Comparison of ENCODE assay signal across 1 cellular context in the genomic region with DNA sequence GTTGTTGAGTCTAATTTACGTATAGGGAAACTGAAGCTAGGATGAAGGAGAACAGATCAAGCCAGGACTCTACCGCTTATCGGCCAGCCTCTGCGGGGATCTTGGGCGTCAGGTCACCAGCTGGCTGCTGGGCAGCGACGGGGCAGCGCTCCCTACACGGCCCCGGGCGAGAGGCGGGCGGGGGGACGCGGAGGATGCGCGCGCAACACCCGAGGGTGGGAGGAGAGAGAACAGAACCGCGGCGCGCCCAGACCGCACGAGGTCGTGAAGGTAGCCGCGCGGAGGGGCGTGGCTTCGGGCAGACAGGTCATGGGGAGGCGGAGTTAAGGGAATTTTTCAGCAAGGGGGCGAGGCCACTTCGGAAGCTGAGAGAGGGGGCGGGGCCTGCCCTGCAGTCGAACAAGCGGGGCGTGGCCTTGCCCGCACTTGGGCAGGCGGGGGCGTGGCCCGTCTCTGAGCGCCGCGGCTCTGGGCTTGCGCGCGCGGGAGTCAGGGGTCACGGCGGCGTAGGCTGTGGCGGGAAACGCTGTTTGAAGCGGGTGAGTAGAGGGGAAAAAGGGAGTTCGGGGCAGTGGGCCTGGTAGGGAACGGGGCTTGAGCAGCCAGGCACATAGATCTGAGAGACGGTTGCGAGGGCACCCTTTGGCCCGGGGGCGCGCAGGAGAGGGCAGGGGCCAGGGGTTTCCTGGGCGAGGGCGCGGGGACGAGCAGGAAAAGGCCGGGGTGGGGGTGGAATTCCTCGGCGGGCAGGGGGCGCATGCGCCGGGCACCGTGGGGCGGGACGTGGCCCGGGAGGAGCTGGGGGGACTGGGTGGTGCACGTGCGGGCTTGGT.
A peak's percentile ranks its signal among the peaks of the same experiment; 100 is the strongest.
TF ChIP-seq lines count a peak whose summit lies in the region.

A gene (plus strand): TSS at position 496 of the 833 bp plus-strand sequence. CDS start 14,505 bp downstream, outside the sequence.

TF ChIP-seq in HepG2, 621 proteins besides CTCF, POLR2A, EP300 and RAD21 (continued from another document and continues in another):
- TF ChIP-seq, protein P1, sequence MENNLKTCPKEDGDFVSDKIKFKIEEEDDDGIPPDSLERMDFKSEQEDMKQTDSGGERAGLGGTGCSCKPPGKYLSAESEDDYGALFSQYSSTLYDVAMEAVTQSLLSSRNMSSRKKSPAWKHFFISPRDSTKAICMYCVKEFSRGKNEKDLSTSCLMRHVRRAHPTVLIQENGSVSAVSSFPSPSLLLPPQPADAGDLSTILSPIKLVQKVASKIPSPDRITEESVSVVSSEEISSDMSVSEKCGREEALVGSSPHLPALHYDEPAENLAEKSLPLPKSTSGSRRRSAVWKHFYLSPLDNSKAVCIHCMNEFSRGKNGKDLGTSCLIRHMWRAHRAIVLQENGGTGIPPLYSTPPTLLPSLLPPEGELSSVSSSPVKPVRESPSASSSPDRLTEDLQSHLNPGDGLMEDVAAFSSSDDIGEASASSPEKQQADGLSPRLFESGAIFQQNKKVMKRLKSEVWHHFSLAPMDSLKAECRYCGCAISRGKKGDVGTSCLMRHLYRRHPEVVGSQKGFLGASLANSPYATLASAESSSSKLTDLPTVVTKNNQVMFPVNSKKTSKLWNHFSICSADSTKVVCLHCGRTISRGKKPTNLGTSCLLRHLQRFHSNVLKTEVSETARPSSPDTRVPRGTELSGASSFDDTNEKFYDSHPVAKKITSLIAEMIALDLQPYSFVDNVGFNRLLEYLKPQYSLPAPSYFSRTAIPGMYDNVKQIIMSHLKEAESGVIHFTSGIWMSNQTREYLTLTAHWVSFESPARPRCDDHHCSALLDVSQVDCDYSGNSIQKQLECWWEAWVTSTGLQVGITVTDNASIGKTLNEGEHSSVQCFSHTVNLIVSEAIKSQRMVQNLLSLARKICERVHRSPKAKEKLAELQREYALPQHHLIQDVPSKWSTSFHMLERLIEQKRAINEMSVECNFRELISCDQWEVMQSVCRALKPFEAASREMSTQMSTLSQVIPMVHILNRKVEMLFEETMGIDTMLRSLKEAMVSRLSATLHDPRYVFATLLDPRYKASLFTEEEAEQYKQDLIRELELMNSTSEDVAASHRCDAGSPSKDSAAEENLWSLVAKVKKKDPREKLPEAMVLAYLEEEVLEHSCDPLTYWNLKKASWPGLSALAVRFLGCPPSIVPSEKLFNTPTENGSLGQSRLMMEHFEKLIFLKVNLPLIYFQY (CRISPR knock-in tag; IDR thresholded peaks at IDR 0.05; ENCODE audit: borderline replicate concordance) = peak; percentile 10; the same call in 1 of the 2 replicates
- TF ChIP-seq MED13 (CRISPR knock-in tag; IDR thresholded peaks at IDR 0.05) (peak; percentile 73; the same call in 1 of the 2 replicates), CCDC6 (CRISPR knock-in tag; IDR thresholded peaks at IDR 0.05) (0 out of 2 replicates have a peak, but pooled peaks have one; percentile 64), SUZ12 (IDR thresholded peaks at IDR 0.05; ENCODE audit: low read depth, low read length) (no peak), CBFB (CRISPR knock-in tag; IDR thresholded peaks at IDR 0.05) (peak; percentile 61; the same call in 1 of the 2 replicates), ZIK1 (CRISPR knock-in tag; IDR thresholded peaks at IDR 0.05; ENCODE audit: borderline replicate concordance, low read depth) (0 out of 2 replicates have a peak, but pooled peaks have one; percentile 38), ZNF761 (CRISPR knock-in tag; conservative IDR thresholded peaks at IDR 0.05) (0 out of 2 replicates have a peak, but pooled peaks have one; percentile 69), SRF (IDR thresholded peaks at IDR 0.05; ENCODE audit: low read depth, low read length) (peak; percentile 88), CREB1 (IDR thresholded peaks at IDR 0.05) (peak; percentile 60; the same call in 1 of the 2 replicates), CREB1 (CRISPR knock-in tag; IDR thresholded peaks at IDR 0.05) (no peak), ZNF354B (CRISPR knock-in tag; IDR thresholded peaks at IDR 0.05) (no peak), SP4 (CRISPR knock-in tag; IDR thresholded peaks at IDR 0.05) (peak; percentile 97), NFKB2 (CRISPR knock-in tag; IDR thresholded peaks at IDR 0.05; ENCODE audit: borderline replicate concordance) (peak; percentile 64; the same call in 1 of the 2 replicates), FOXJ3 (CRISPR knock-in tag; IDR thresholded peaks at IDR 0.05; ENCODE audit: borderline replicate concordance) (no peak), HDAC1 (CRISPR knock-in tag; IDR thresholded peaks at IDR 0.05) (peak; percentile 90), KAT7 (CRISPR knock-in tag; IDR thresholded peaks at IDR 0.05; ENCODE audit: borderline replicate concordance) (no peak), CBX1 (IDR thresholded peaks at IDR 0.05; ENCODE audit: low read depth) (peak; percentile 13), ZBTB20 (CRISPR knock-in tag; IDR thresholded peaks at IDR 0.05; ENCODE audit: borderline replicate concordance, low read depth) (peak; percentile 37; the same call in 1 of the 2 replicates), SP2 (CRISPR knock-in tag; IDR thresholded peaks at IDR 0.05) (peak; percentile 35; the same call in 1 of the 2 replicates), ZFP36L1 (CRISPR knock-in tag; IDR thresholded peaks at IDR 0.05) (peak; percentile 80; the same call in 1 of the 2 replicates), FOXP1 (IDR thresholded peaks at IDR 0.05) (no peak), FOXP1 (CRISPR knock-in tag; IDR thresholded peaks at IDR 0.05) (no peak), FOXA3 (CRISPR knock-in tag; IDR thresholded peaks at IDR 0.05) (peak; percentile 32; the same call in 1 of the 2 replicates), SMAD3 (CRISPR knock-in tag; IDR thresholded peaks at IDR 0.05) (no peak), ZMYM4 (CRISPR knock-in tag; IDR thresholded peaks at IDR 0.05) (peak; percentile 13; the same call in 1 of the 2 replicates), ZSCAN21 (CRISPR knock-in tag; IDR thresholded peaks at IDR 0.05; ENCODE audit: borderline replicate concordance) (peak; percentile 45; the same call in 1 of the 2 replicates), PCBP1 (IDR thresholded peaks at IDR 0.05; ENCODE audit: borderline replicate concordance, low read depth, low read length) (0 out of 2 replicates have a peak, but pooled peaks have one; percentile 71), ZNF264 (CRISPR knock-in tag; IDR thresholded peaks at IDR 0.05) (0 out of 2 replicates have a peak, but pooled peaks have one; percentile 47), HOXD1 (CRISPR knock-in tag; IDR thresholded peaks at IDR 0.05) (0 out of 2 replicates have a peak, but pooled peaks have one; percentile 31)
- TF ChIP-seq, protein P2, sequence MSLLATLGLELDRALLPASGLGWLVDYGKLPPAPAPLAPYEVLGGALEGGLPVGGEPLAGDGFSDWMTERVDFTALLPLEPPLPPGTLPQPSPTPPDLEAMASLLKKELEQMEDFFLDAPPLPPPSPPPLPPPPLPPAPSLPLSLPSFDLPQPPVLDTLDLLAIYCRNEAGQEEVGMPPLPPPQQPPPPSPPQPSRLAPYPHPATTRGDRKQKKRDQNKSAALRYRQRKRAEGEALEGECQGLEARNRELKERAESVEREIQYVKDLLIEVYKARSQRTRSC (CRISPR knock-in tag; IDR thresholded peaks at IDR 0.05; ENCODE audit: low read depth) = 0 out of 2 replicates have a peak, but pooled peaks have one; percentile 43
- TF ChIP-seq, protein P3, sequence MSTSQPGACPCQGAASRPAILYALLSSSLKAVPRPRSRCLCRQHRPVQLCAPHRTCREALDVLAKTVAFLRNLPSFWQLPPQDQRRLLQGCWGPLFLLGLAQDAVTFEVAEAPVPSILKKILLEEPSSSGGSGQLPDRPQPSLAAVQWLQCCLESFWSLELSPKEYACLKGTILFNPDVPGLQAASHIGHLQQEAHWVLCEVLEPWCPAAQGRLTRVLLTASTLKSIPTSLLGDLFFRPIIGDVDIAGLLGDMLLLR (CRISPR knock-in tag; IDR thresholded peaks at IDR 0.05) = no peak
- TF ChIP-seq, protein P4, sequence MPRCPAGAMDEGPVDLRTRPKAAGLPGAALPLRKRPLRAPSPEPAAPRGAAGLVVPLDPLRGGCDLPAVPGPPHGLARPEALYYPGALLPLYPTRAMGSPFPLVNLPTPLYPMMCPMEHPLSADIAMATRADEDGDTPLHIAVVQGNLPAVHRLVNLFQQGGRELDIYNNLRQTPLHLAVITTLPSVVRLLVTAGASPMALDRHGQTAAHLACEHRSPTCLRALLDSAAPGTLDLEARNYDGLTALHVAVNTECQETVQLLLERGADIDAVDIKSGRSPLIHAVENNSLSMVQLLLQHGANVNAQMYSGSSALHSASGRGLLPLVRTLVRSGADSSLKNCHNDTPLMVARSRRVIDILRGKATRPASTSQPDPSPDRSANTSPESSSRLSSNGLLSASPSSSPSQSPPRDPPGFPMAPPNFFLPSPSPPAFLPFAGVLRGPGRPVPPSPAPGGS (CRISPR knock-in tag; IDR thresholded peaks at IDR 0.05) = peak; percentile 91; the same call in 1 of the 2 replicates
- TF ChIP-seq, protein P5, sequence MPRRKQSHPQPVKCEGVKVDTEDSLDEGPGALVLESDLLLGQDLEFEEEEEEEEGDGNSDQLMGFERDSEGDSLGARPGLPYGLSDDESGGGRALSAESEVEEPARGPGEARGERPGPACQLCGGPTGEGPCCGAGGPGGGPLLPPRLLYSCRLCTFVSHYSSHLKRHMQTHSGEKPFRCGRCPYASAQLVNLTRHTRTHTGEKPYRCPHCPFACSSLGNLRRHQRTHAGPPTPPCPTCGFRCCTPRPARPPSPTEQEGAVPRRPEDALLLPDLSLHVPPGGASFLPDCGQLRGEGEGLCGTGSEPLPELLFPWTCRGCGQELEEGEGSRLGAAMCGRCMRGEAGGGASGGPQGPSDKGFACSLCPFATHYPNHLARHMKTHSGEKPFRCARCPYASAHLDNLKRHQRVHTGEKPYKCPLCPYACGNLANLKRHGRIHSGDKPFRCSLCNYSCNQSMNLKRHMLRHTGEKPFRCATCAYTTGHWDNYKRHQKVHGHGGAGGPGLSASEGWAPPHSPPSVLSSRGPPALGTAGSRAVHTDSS (CRISPR knock-in tag; conservative IDR thresholded peaks at IDR 0.05) = no peak
- TF ChIP-seq, protein P6, sequence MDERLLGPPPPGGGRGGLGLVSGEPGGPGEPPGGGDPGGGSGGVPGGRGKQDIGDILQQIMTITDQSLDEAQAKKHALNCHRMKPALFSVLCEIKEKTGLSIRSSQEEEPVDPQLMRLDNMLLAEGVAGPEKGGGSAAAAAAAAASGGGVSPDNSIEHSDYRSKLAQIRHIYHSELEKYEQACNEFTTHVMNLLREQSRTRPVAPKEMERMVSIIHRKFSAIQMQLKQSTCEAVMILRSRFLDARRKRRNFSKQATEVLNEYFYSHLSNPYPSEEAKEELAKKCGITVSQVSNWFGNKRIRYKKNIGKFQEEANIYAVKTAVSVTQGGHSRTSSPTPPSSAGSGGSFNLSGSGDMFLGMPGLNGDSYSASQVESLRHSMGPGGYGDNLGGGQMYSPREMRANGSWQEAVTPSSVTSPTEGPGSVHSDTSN (CRISPR knock-in tag; IDR thresholded peaks at IDR 0.05) = no peak
- TF ChIP-seq, protein P7, sequence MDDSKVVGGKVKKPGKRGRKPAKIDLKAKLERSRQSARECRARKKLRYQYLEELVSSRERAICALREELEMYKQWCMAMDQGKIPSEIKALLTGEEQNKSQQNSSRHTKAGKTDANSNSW (CRISPR knock-in tag; IDR thresholded peaks at IDR 0.05; ENCODE audit: borderline replicate concordance) = peak; percentile 78; the same call in 1 of the 2 replicates
- TF ChIP-seq, protein P8, sequence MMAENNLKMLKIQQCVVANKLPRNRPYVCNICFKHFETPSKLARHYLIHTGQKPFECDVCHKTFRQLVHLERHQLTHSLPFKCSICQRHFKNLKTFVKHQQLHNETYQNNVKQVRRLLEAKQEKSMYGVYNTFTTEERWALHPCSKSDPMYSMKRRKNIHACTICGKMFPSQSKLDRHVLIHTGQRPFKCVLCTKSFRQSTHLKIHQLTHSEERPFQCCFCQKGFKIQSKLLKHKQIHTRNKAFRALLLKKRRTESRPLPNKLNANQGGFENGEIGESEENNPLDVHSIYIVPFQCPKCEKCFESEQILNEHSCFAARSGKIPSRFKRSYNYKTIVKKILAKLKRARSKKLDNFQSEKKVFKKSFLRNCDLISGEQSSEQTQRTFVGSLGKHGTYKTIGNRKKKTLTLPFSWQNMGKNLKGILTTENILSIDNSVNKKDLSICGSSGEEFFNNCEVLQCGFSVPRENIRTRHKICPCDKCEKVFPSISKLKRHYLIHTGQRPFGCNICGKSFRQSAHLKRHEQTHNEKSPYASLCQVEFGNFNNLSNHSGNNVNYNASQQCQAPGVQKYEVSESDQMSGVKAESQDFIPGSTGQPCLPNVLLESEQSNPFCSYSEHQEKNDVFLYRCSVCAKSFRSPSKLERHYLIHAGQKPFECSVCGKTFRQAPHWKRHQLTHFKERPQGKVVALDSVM (CRISPR knock-in tag; IDR thresholded peaks at IDR 0.05) = no peak
- TF ChIP-seq, protein P9, sequence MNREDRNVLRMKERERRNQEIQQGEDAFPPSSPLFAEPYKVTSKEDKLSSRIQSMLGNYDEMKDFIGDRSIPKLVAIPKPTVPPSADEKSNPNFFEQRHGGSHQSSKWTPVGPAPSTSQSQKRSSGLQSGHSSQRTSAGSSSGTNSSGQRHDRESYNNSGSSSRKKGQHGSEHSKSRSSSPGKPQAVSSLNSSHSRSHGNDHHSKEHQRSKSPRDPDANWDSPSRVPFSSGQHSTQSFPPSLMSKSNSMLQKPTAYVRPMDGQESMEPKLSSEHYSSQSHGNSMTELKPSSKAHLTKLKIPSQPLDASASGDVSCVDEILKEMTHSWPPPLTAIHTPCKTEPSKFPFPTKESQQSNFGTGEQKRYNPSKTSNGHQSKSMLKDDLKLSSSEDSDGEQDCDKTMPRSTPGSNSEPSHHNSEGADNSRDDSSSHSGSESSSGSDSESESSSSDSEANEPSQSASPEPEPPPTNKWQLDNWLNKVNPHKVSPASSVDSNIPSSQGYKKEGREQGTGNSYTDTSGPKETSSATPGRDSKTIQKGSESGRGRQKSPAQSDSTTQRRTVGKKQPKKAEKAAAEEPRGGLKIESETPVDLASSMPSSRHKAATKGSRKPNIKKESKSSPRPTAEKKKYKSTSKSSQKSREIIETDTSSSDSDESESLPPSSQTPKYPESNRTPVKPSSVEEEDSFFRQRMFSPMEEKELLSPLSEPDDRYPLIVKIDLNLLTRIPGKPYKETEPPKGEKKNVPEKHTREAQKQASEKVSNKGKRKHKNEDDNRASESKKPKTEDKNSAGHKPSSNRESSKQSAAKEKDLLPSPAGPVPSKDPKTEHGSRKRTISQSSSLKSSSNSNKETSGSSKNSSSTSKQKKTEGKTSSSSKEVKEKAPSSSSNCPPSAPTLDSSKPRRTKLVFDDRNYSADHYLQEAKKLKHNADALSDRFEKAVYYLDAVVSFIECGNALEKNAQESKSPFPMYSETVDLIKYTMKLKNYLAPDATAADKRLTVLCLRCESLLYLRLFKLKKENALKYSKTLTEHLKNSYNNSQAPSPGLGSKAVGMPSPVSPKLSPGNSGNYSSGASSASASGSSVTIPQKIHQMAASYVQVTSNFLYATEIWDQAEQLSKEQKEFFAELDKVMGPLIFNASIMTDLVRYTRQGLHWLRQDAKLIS (CRISPR knock-in tag; IDR thresholded peaks at IDR 0.05) = no peak
- TF ChIP-seq, protein P10, sequence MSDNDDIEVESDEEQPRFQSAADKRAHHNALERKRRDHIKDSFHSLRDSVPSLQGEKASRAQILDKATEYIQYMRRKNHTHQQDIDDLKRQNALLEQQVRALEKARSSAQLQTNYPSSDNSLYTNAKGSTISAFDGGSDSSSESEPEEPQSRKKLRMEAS (IDR thresholded peaks at IDR 0.05) = peak; percentile 77
